In the genomic region with DNA sequence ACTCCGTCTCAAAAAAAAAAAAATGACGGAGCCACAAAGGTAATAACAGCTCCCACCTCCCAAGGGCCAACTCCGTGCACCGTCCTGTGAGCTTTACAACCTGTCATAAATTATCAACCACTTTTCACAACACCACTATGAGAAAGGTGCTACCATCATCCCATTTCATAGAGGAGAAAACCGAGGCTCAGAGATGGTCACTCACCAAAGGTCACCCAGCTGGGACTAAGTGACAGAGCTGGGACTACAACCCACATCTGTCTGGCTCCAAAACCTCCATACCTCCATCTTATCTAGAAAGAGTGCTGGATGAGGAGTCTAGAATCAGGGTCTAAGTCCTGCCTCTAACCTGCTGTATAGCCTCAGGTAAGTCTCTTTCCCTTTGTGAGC, we compare ENCODE assay signal across 10 cellular contexts. TPM values are rescaled to one million over a fixed set of nuclear protein-coding genes. Genes with fewer than 3 reads are reported as not detected.
A peak's percentile ranks its signal among the peaks of the same experiment; 100 is the strongest.
DNase-seq lines count a peak whose midpoint lies in the region; ATAC-seq and TF ChIP-seq lines count a peak whose summit lies in the region.
"Had no signal": no experiment of that assay in that cellular context is flagged by ENCODE, and none has a peak within 500 bp of the region (broad histone marks: within the 10 kb centered on the region; RNA-seq: fewer than 3 reads in every experiment).

No MANE protein-coding gene starts in this region.

- H3K27me3 ChIP-seq in left lung, result no peaks in the 10 kb centered on the region
- no peaks in the 10 kb centered on the region for H3K27me3 ChIP-seq in testis

- H3K36me3 ChIP-seq in left lung (no peaks in the 10 kb centered on the region), testis (ENCODE audit: low read depth, missing control alignments) (no peaks in the 10 kb centered on the region)

- CTCF ChIA-PET in activated CD4-positive, alpha-beta T cell treated with anti-CD3 and anti-CD28 coated beads, Interleukin-2, amount 10 ng/mL, durations not matched to agents 7 days and 5 days (lab: Charles Lee), result interaction anchor here (0.5 to 4.5 kb wide), 13 partner anchors 9 to 701 kb away, joined by 3 to 23 read pairs (median 5); no protein-coding TSS in a partner anchor

- no peaks in the 10 kb centered on the region for H3K9me3 Mint-ChIP-seq in activated CD4-positive, alpha-beta T cell treated with anti-CD3 and anti-CD28 coated beads, Interleukin-2, amount 10 ng/mL, durations not matched to agents 7 days and 5 days
- no peaks in the 10 kb centered on the region for H3K9me3 Mint-ChIP-seq in activated T-helper 1 cell treated with anti-CD3 and anti-CD28 coated beads, Interleukin-12 subunit alpha, Interleukin-12 subunit beta, Interleukin-2, Interleukin-4 antibody, amounts not matched to agents 30 ng/mL and 10 ng/mL and 1 ng/mL, durations not matched to agents 14 hours and 24 hours and 36 hours

- peak overlapping the region in 1 of 2 donors; percentile 23 for H3K4me3 ChIP-seq in left lung
- no peak overlapping the region for H3K4me3 ChIP-seq in testis

- H3K27ac ChIP-seq in left lung (peak overlapping the region; percentile 70 to 95), testis (peak overlapping the region; percentile 39 to 84)
- H3K27ac ChIP-seq: C4-2B had no signal

- POLR2A ChIA-PET in activated CD4-positive, alpha-beta T cell treated with anti-CD3 and anti-CD28 coated beads, Interleukin-2, amount 10 ng/mL, durations not matched to agents 7 days and 5 days (lab: Charles Lee), result interaction anchor here (0.5 to 1.4 kb wide), 2 partner anchors 9 to 40 kb away, joined by 3 read pairs; no protein-coding TSS in a partner anchor

- DNase-seq in activated CD4-positive, alpha-beta T cell treated with anti-CD3 and anti-CD28 coated beads, Interleukin-2, amount 10 ng/mL, durations not matched to agents 7 days and 5 days, result no peak
- no peak for DNase-seq in activated CD4-positive, alpha-beta T cell treated with anti-CD3 and anti-CD28 coated beads for 48 hours
- no peak for DNase-seq in activated T-helper 1 cell treated with anti-CD3 and anti-CD28 coated beads, Interleukin-12 subunit alpha, Interleukin-12 subunit beta, Interleukin-2, Interleukin-4 antibody, amounts not matched to agents 30 ng/mL and 10 ng/mL and 1 ng/mL, durations not matched to agents 14 hours and 24 hours and 36 hours (ENCODE audit: low spot score)
- DNase-seq in left lung (no peak), testis (no peak), HT-29 (ENCODE audit: low spot score) (no peak), hypothalamus (lab: John Stamatoyannopoulos, UW) (no peak), NCI-H1105 treated with DMSO at 0.1 percent for 48 hours (lab: John Stamatoyannopoulos, UW) (no peak)
- DNase-seq: NCI-H2171 had no signal

- peaks cover 21% of the 10 kb centered on the region for H3K36me3 Mint-ChIP-seq in activated CD4-positive, alpha-beta T cell treated with anti-CD3 and anti-CD28 coated beads, Interleukin-2, amount 10 ng/mL, durations not matched to agents 7 days and 5 days (ENCODE audit: low read depth)
- peaks cover 26% of the 10 kb centered on the region for H3K36me3 Mint-ChIP-seq in activated T-helper 1 cell treated with anti-CD3 and anti-CD28 coated beads, Interleukin-12 subunit alpha, Interleukin-12 subunit beta, Interleukin-2, Interleukin-4 antibody, amounts not matched to agents 30 ng/mL and 10 ng/mL and 1 ng/mL, durations not matched to agents 14 hours and 24 hours and 36 hours (ENCODE audit: low read depth)

- H3K4me1 ChIP-seq in left lung, result peaks cover 45 to 96% of the 10 kb centered on the region in 2 donors
- H3K4me1 ChIP-seq in testis, result peaks cover 75% of the 10 kb centered on the region

- no peak for TF ChIP-seq CTCF in left lung (IDR thresholded peaks at IDR 0.05)
- TF ChIP-seq CTCF in testis (IDR thresholded peaks at IDR 0.05), result no peak

- TF ChIP-seq POLR2A in testis (IDR thresholded peaks at IDR 0.05), result no peak

- H3K4me1 Mint-ChIP-seq in activated CD4-positive, alpha-beta T cell treated with anti-CD3 and anti-CD28 coated beads, Interleukin-2, amount 10 ng/mL, durations not matched to agents 7 days and 5 days, result peaks cover 91% of the 10 kb centered on the region
- peaks cover 85% of the 10 kb centered on the region for H3K4me1 Mint-ChIP-seq in activated T-helper 1 cell treated with anti-CD3 and anti-CD28 coated beads, Interleukin-12 subunit alpha, Interleukin-12 subunit beta, Interleukin-2, Interleukin-4 antibody, amounts not matched to agents 30 ng/mL and 10 ng/mL and 1 ng/mL, durations not matched to agents 14 hours and 24 hours and 36 hours (ENCODE audit: low read depth)

- intact Hi-C loops in activated T-helper 1 cell treated with anti-CD3 and anti-CD28 coated beads, Interleukin-12 subunit alpha, Interleukin-12 subunit beta, Interleukin-2, Interleukin-4 antibody, amounts not matched to agents 30 ng/mL and 10 ng/mL and 1 ng/mL, durations not matched to agents 14 hours and 24 hours and 36 hours (cut with micrococcal nuclease), result loop anchor here (1.0 to 2.0 kb wide), 4 partner anchors 9 to 79 kb away; no protein-coding TSS in a partner anchor
- intact Hi-C loops in left lung (cut with DNase I) (loop anchor here in 1 of 2 donors (10.0 kb wide), 1 partner anchor 69 kb away; no protein-coding TSS in a partner anchor), testis (cut with DNase I; ENCODE audit: low total_unique reads) (loop anchor here (5.0 kb wide), 1 partner anchor 72 kb away; no protein-coding TSS in a partner anchor)

- WGBS in testis, 2 donors, result 85 to 96% methylated on average over 5 of the region's 5 CpGs

- ATAC-seq in left lung, result no peak

- no peaks in the 10 kb centered on the region for H3K27me3 Mint-ChIP-seq in activated CD4-positive, alpha-beta T cell treated with anti-CD3 and anti-CD28 coated beads, Interleukin-2, amount 10 ng/mL, durations not matched to agents 7 days and 5 days
- no peaks in the 10 kb centered on the region for H3K27me3 Mint-ChIP-seq in activated T-helper 1 cell treated with anti-CD3 and anti-CD28 coated beads, Interleukin-12 subunit alpha, Interleukin-12 subunit beta, Interleukin-2, Interleukin-4 antibody, amounts not matched to agents 30 ng/mL and 10 ng/mL and 1 ng/mL, durations not matched to agents 14 hours and 24 hours and 36 hours (ENCODE audit: insufficient read depth)

- H3K9me3 ChIP-seq in left lung (no peaks in the 10 kb centered on the region), testis (no peaks in the 10 kb centered on the region)

- H3K4me3 Mint-ChIP-seq in activated CD4-positive, alpha-beta T cell treated with anti-CD3 and anti-CD28 coated beads, Interleukin-2, amount 10 ng/mL, durations not matched to agents 7 days and 5 days, result peak overlapping the region; percentile 75
- H3K4me3 Mint-ChIP-seq in activated T-helper 1 cell treated with anti-CD3 and anti-CD28 coated beads, Interleukin-12 subunit alpha, Interleukin-12 subunit beta, Interleukin-2, Interleukin-4 antibody, amounts not matched to agents 30 ng/mL and 10 ng/mL and 1 ng/mL, durations not matched to agents 14 hours and 24 hours and 36 hours, result peak overlapping the region; percentile 84

- H3K27ac Mint-ChIP-seq in activated CD4-positive, alpha-beta T cell treated with anti-CD3 and anti-CD28 coated beads, Interleukin-2, amount 10 ng/mL, durations not matched to agents 7 days and 5 days, result peak overlapping the region; percentile 93
- peak overlapping the region; percentile 95 for H3K27ac Mint-ChIP-seq in activated T-helper 1 cell treated with anti-CD3 and anti-CD28 coated beads, Interleukin-12 subunit alpha, Interleukin-12 subunit beta, Interleukin-2, Interleukin-4 antibody, amounts not matched to agents 30 ng/mL and 10 ng/mL and 1 ng/mL, durations not matched to agents 14 hours and 24 hours and 36 hours

RNA-seq across cellular contexts. Expression of a gene that starts 43.6 kb away (rescaled TPM):
- total RNA-seq in activated CD4-positive, alpha-beta T cell treated with anti-CD3 and anti-CD28 coated beads, Interleukin-2, amount 10 ng/mL, durations not matched to agents 7 days and 5 days, result 100 to 1,000 TPM; 101 to 107 TPM
- total RNA-seq in activated T-helper 1 cell treated with anti-CD3 and anti-CD28 coated beads, Interleukin-12 subunit alpha, Interleukin-12 subunit beta, Interleukin-2, Interleukin-4 antibody, amounts not matched to agents 30 ng/mL and 10 ng/mL and 1 ng/mL, durations not matched to agents 14 hours and 24 hours and 36 hours, result 139 and 140 TPM in 2 replicates
- 100 to 1,000 TPM in 1 of 2 donors, 10 to 100 TPM in 1; 91.7 to 107 TPM for total RNA-seq in left lung
- 100 to 1,000 TPM in 1 of 2 donors, 10 to 100 TPM in 1; 96.4 to 101 TPM for total RNA-seq in testis
- polyA plus RNA-seq in testis (ENCODE audit: insufficient read depth, low read depth, low replicate concordance), result 66.1 TPM
- 71.6 and 77.6 TPM in 2 replicates for total RNA-seq in HT-29 (2014; rRNA removed; shearing (Covaris generic))
